ENCODE assay signal across 15 cellular contexts in genomic region chr15:59281699-59282098, GRCh38.
DNase-seq lines count a peak whose midpoint lies in the region; ATAC-seq, FAIRE-seq and TF ChIP-seq lines count a peak whose summit lies in the region.
"Had no signal": no experiment of that assay in that cellular context is flagged by ENCODE, and none has a peak within 500 bp of the region (broad histone marks: within the 10 kb centered on the region; RNA-seq: fewer than 3 reads in every experiment).

No MANE protein-coding gene starts in this region.

- POLR2A ChIA-PET in RWPE1 (lab: Yijun Ruan, JAX; ENCODE audit: low non-redundant PET): interaction anchor here (0.6 kb wide), 1 partner anchor 176 kb away, joined by 3 read pairs; no protein-coding TSS in a partner anchor

- intact Hi-C loops in pancreas (cut with DNase I): no loop called here

- peaks cover 0 to 10% (median 0%) of the 10 kb centered on the region in 11 experiments; a peak in 1 of 22 replicates for H4K20me1 ChIP-seq in BLaER1 treated with 17β-estradiol and CSF1 and Interleukin-3, amounts not matched to agents 10 nM and 100 nM

- no peaks in the 10 kb centered on the region for H3K27me3 ChIP-seq in BLaER1 treated with 17β-estradiol and CSF1 and Interleukin-3, amounts not matched to agents 10 nM and 100 nM
- no peaks in the 10 kb centered on the region for H3K27me3 ChIP-seq in liver (ENCODE audit: control insufficient read depth in 4 of 4, insufficient read depth in 4 of 4, low read length in 3 of 4)
- no peaks in the 10 kb centered on the region for H3K27me3 ChIP-seq in pancreas

- H3K4me1 ChIP-seq in BLaER1 treated with 17β-estradiol and CSF1 and Interleukin-3, amounts not matched to agents 10 nM and 100 nM: peaks cover 8 to 50% (median 22%) of the 10 kb centered on the region in 10 experiments
- peaks cover 3 to 8% (median 3%) of the 10 kb centered on the region in 4 donors for H3K4me1 ChIP-seq in liver (ENCODE audit: control insufficient read depth in 4 of 4, insufficient read depth in 4 of 4, low read length in 3 of 4)
- H3K4me1 ChIP-seq in pancreas: no peaks in the 10 kb centered on the region

- no peak for TF ChIP-seq RAD21 in liver (IDR thresholded peaks at IDR 0.05)

- H3K36me3 ChIP-seq in BLaER1 treated with 17β-estradiol and CSF1 and Interleukin-3, amounts not matched to agents 10 nM and 100 nM: no peaks in the 10 kb centered on the region
- H3K36me3 ChIP-seq in liver (ENCODE audit: control insufficient read depth in 4 of 4, insufficient read depth in 3 of 4, low read depth in 1 of 4, low read length in 3 of 4) (no peaks in the 10 kb centered on the region), pancreas (no peaks in the 10 kb centered on the region)

- no peak overlapping the region for H3K9ac ChIP-seq in BLaER1 treated with 17β-estradiol and CSF1 and Interleukin-3, amounts not matched to agents 10 nM and 100 nM
- H3K9ac ChIP-seq in liver (ENCODE audit: low read depth in 1 of 2, low read length in 2 of 2): no peak overlapping the region
- H3K9ac ChIP-seq: GM23248 had no signal

- TF ChIP-seq CTCF in RWPE1 (conservative IDR thresholded peaks at IDR 0.05; ENCODE audit: low read depth): no peak
- no peak for TF ChIP-seq CTCF in liver (IDR thresholded peaks at IDR 0.05; ENCODE audit: low read depth, low read length, missing input control)
- TF ChIP-seq CTCF in pancreas (IDR thresholded peaks at IDR 0.05): no peak
- no peak for TF ChIP-seq CTCF in GM13976 (IDR thresholded peaks at IDR 0.05; ENCODE audit: borderline replicate concordance, control extremely low read depth, extremely low read depth, insufficient read depth, missing control alignments)

- FAIRE-seq in pancreas (lab: Jason Lieb, UNC): no peak
- FAIRE-seq: H54 had no signal

- 47% methylated on average over 5 of the region's 5 CpGs for WGBS in liver
- WGBS in pancreas, 2 donors: 94% methylated on average over 5 of the region's 5 CpGs

- in situ Hi-C loops in GM13976 (cut with MboI; ENCODE audit: low sequenced_read_pairs, unreplicated experiment): no loop called here

- CTCF ChIA-PET in RWPE1 (lab: Yijun Ruan, JAX): no interaction called here

- H3K9me3 ChIP-seq in BLaER1 treated with 17β-estradiol and CSF1 and Interleukin-3, amounts not matched to agents 10 nM and 100 nM (replicated peaks in 1 of 11): no peaks in the 10 kb centered on the region
- H3K9me3 ChIP-seq in liver (ENCODE audit: control insufficient read depth in 4 of 4, low read length in 3 of 4): no peaks in the 10 kb centered on the region
- H3K9me3 ChIP-seq in pancreas: no peaks in the 10 kb centered on the region

- ATAC-seq in HG03045 (IDR thresholded peaks at IDR 0.05; ENCODE audit: unreplicated experiment) (no peak), pancreas (no peak), HG02840 (IDR thresholded peaks at IDR 0.05; ENCODE audit: low FRiP score, unreplicated experiment) (no peak)
- ATAC-seq: HCT116 had no signal

- peak overlapping the region in 3 of 11 experiments; percentile 6 to 65 (median 39); a peak in 2 of 22 replicates for H3K27ac ChIP-seq in BLaER1 treated with 17β-estradiol and CSF1 and Interleukin-3, amounts not matched to agents 10 nM and 100 nM
- H3K27ac ChIP-seq in RWPE1: peak overlapping the region; percentile 32
- H3K27ac ChIP-seq in liver (ENCODE audit: low read depth in 1 of 2, low read length in 2 of 2): peak overlapping the region in 1 of 2 donors; percentile 51
- no peak overlapping the region for H3K27ac ChIP-seq in pancreas
- H3K27ac ChIP-seq: GM23248 had no signal

- DNase-seq in RWPE1 (ENCODE audit: low spot score) (no peak), pancreas (no peak), GM13976 (ENCODE audit: low spot score) (no peak)
- DNase-seq: Caco-2; CD8-positive, alpha-beta memory T cell; DMS53; GF-D8; GM23248; KG1 had no signal

- H3K4me3 ChIP-seq in BLaER1 treated with 17β-estradiol and CSF1 and Interleukin-3, amounts not matched to agents 10 nM and 100 nM: no peak overlapping the region
- H3K4me3 ChIP-seq in liver (ENCODE audit: low read depth in 1 of 3, low read length in 3 of 3): no peak overlapping the region
- H3K4me3 ChIP-seq in pancreas: no peak overlapping the region
- H3K4me3 ChIP-seq: GM23248 had no signal

- peak overlapping the region; percentile 49 to 78 (median 68); a peak in 16 of 22 replicates for H3K4me2 ChIP-seq in BLaER1 treated with 17β-estradiol and CSF1 and Interleukin-3, amounts not matched to agents 10 nM and 100 nM

TF ChIP-seq in liver, 16 proteins besides CTCF, POLR2A, EP300 and RAD21:
- TF ChIP-seq HNF4A (conservative IDR thresholded peaks at IDR 0.05) (peak; percentile 46 to 64), RXRA (IDR thresholded peaks at IDR 0.05) (peak; percentile 71 to 80), REST (IDR thresholded peaks at IDR 0.05) (no peak), SP1 (IDR thresholded peaks at IDR 0.05) (peak; percentile 47)
